ENCODE assay signal across 28 cellular contexts in the genomic region with DNA sequence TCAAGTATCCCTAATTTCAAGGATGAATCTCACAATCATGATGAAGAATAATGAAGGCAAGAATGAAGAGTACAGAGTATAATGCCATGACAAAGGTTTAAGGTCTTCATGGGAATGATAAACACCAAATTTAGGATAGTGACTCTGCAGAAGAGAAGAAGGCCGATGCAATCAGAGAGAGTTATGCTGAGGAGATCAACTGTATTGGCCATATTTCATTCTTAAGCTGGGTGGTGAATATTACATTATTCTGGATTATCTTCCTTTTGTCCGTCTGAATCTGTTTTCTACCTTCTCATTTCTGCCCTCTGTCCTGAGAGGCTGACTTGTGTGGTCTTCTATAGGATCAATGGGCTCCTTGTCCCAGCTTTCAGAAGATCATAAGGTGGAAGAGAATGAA.
"Had no signal": no experiment of that assay in that cellular context is flagged by ENCODE, and none has a peak within 500 bp of the region (broad histone marks: within the 10 kb centered on the region; RNA-seq: fewer than 3 reads in every experiment).

No MANE protein-coding gene starts in this region.

- H3K36me3 ChIP-seq: colonic mucosa, esophagus muscularis mucosa, gastrocnemius medialis, gastroesophageal sphincter, heart left ventricle, heart right ventricle had no signal

- H3K27ac Mint-ChIP-seq: dendritic cell treated with granulocyte-macrophage colony-stimulating factor and Interleukin-4, amounts not matched to agents 40 ng/mL and 50 ng/mL, for 4 days; effector memory CD8-positive, alpha-beta T cell; endodermal cell had no signal

- FAIRE-seq: colon, endometrium, endothelial cell of umbilical vein, frontal cortex had no signal

- ATAC-seq: effector memory CD8-positive, alpha-beta T cell; esophagus mucosa; foreskin keratinocyte; gastrocnemius medialis; gastroesophageal sphincter; heart left ventricle; heart right ventricle had no signal

- H3K9me3 ChIP-seq: colonic mucosa, esophagus muscularis mucosa, gastrocnemius medialis, gastroesophageal sphincter, heart left ventricle had no signal

- H3K4me1 Mint-ChIP-seq: endodermal cell had no signal

- H3K9me3 Mint-ChIP-seq: effector memory CD8-positive, alpha-beta T cell had no signal

- H3K4me3 Mint-ChIP-seq: dendritic cell treated with granulocyte-macrophage colony-stimulating factor and Interleukin-4, amounts not matched to agents 40 ng/mL and 50 ng/mL, for 4 days; effector memory CD8-positive, alpha-beta T cell; endodermal cell had no signal

- DNase-seq: colonic mucosa; cortex of kidney; dermis blood vessel endothelial cell; dorsolateral prefrontal cortex; effector CD4-positive, alpha-beta T cell; effector CD8-positive, alpha-beta T cell; effector memory CD4-positive, alpha-beta T cell; effector memory CD8-positive, alpha-beta T cell; endodermal cell; erythroblast; foreskin fibroblast; foreskin keratinocyte; foreskin melanocyte; gastrocnemius medialis; glutamatergic neuron; head of caudate nucleus; heart left ventricle; heart right ventricle had no signal

- H3K4me3 ChIP-seq: colonic mucosa, coronary artery, dorsolateral prefrontal cortex, esophagus muscularis mucosa, gastrocnemius medialis, gastroesophageal sphincter, heart left ventricle, heart right ventricle had no signal

- H3K4me1 ChIP-seq: colonic mucosa, esophagus muscularis mucosa, foreskin keratinocyte, gastrocnemius medialis, gastroesophageal sphincter, heart left ventricle, heart right ventricle had no signal

- H3K27ac ChIP-seq: colonic mucosa, coronary artery, dorsolateral prefrontal cortex, epithelial cell of prostate, esophagus muscularis mucosa, foreskin keratinocyte, gastrocnemius medialis, gastroesophageal sphincter, heart left ventricle, heart right ventricle had no signal

- H3K27me3 ChIP-seq: colonic mucosa, dorsolateral prefrontal cortex, esophagus muscularis mucosa, foreskin keratinocyte, gastrocnemius medialis, gastroesophageal sphincter, heart left ventricle, heart right ventricle had no signal
